ENCODE assay signal across 14 cellular contexts in genomic region chr9:121929893-121930875, GRCh38.
DNase-seq lines count a peak whose midpoint lies in the region; ATAC-seq and TF ChIP-seq lines count a peak whose summit lies in the region.
"Had no signal": no experiment of that assay in that cellular context is flagged by ENCODE, and none has a peak within 500 bp of the region (broad histone marks: within the 10 kb centered on the region; RNA-seq: fewer than 3 reads in every experiment).

No MANE protein-coding gene starts in this region.

- TF ChIP-seq CTCF in endodermal cell (conservative IDR thresholded peaks at IDR 0.05): peak; percentile 88
- TF ChIP-seq CTCF in retinal pigment epithelial cell (conservative IDR thresholded peaks at IDR 0.05; ENCODE audit: low read depth, low read length): peak; percentile 40

- no peaks in the 10 kb centered on the region for H3K27me3 ChIP-seq in Karpas-422 (ENCODE audit: low read length)
- H3K27me3 ChIP-seq in endodermal cell (ENCODE audit: control insufficient read depth, insufficient read depth, low read length, poor library complexity, severe bottlenecking): no peaks in the 10 kb centered on the region
- H3K27me3 ChIP-seq: tibial artery had no signal

- H3K9me3 ChIP-seq in Karpas-422 (ENCODE audit: low read length) (no peaks in the 10 kb centered on the region), endodermal cell (ENCODE audit: control insufficient read depth, low read length) (no peaks in the 10 kb centered on the region)
- H3K9me3 ChIP-seq: tibial artery had no signal

- no peaks in the 10 kb centered on the region for H3K9me2 ChIP-seq in Karpas-422 (replicated peaks; ENCODE audit: insufficient read depth, low read length)

- no peak overlapping the region for H3K27ac Mint-ChIP-seq in endodermal cell
- H3K27ac Mint-ChIP-seq in effector memory CD8-positive, alpha-beta T cell: no peak overlapping the region
- H3K27ac Mint-ChIP-seq: activated T-helper 17 cell treated with anti-CD3 and anti-CD28 coated beads, Interleukin-2, amount 50 U/mL, for 72 hours had no signal

- WGBS in endodermal cell (ENCODE audit: insufficient coverage in 1 of 2, insufficient read length in 1 of 2), 2 experiments: 72 to 78% methylated on average over 7 to 12 of the region's 12 CpGs

- no peaks in the 10 kb centered on the region for H3K9me3 Mint-ChIP-seq in endodermal cell
- H3K9me3 Mint-ChIP-seq in effector memory CD8-positive, alpha-beta T cell: no peaks in the 10 kb centered on the region
- H3K9me3 Mint-ChIP-seq: activated T-helper 17 cell treated with anti-CD3 and anti-CD28 coated beads, Interleukin-2, amount 50 U/mL, for 72 hours had no signal

- H4K20me1 ChIP-seq in Karpas-422 (ENCODE audit: insufficient read depth, low read depth, low read length): no peaks in the 10 kb centered on the region

- H3K36me3 ChIP-seq in Karpas-422 (ENCODE audit: insufficient read depth, low read length) (no peaks in the 10 kb centered on the region), endodermal cell (ENCODE audit: control insufficient read depth, insufficient read depth, low read length) (no peaks in the 10 kb centered on the region)

- no peaks in the 10 kb centered on the region for H3K79me2 ChIP-seq in Karpas-422 (ENCODE audit: low read length)

- H2AFZ ChIP-seq in Karpas-422 (ENCODE audit: low read length): peak overlapping the region; percentile 3; the same call in 1 of the 2 replicates

- peaks cover 3% of the 10 kb centered on the region for H3K27me3 Mint-ChIP-seq in endodermal cell (ENCODE audit: insufficient read depth)
- no peaks in the 10 kb centered on the region for H3K27me3 Mint-ChIP-seq in effector memory CD8-positive, alpha-beta T cell
- H3K27me3 Mint-ChIP-seq: activated T-helper 17 cell treated with anti-CD3 and anti-CD28 coated beads, Interleukin-2, amount 50 U/mL, for 72 hours had no signal

- DNase-seq in NCI-H2196 (lab: John Stamatoyannopoulos, UW; ENCODE audit: unreplicated experiment) (peak; percentile 9), NCI-H2196 treated with DMSO at 0.1 percent for 48 hours (lab: John Stamatoyannopoulos, UW; ENCODE audit: unreplicated experiment) (no peak), Karpas-422 (peak; percentile 66), endodermal cell (peak; percentile 91), retinal pigment epithelial cell (ENCODE audit: low read depth) (no peak), middle frontal gyrus (ENCODE audit: extremely low spot score, low spot score) (no peak), NCI-H2171 treated with DMSO at 0.1 percent for 48 hours (lab: John Stamatoyannopoulos, UW) (no peak)
- no peak for DNase-seq in effector memory CD8-positive, alpha-beta T cell
- DNase-seq: cerebellar nuclear complex, foreskin melanocyte, GF-D8, NCI-H1436, tibial artery had no signal

- peak overlapping the region; percentile 55 for H3K4me2 ChIP-seq in Karpas-422 (ENCODE audit: low read depth, low read length, poor library complexity, severe bottlenecking)

- H3K9ac ChIP-seq in Karpas-422 (ENCODE audit: low read length): peak overlapping the region; percentile 14; the same call in 1 of the 2 replicates
- H3K9ac ChIP-seq in endodermal cell (ENCODE audit: extremely low read depth, low read length, poor library complexity, severe bottlenecking): no peak overlapping the region

- H3K4me1 ChIP-seq in Karpas-422 (ENCODE audit: low read length): peaks cover 33% of the 10 kb centered on the region
- H3K4me1 ChIP-seq in endodermal cell (ENCODE audit: control insufficient read depth, insufficient read depth, low read length): no peaks in the 10 kb centered on the region

- no peak overlapping the region for H3K4me3 Mint-ChIP-seq in endodermal cell
- H3K4me3 Mint-ChIP-seq in effector memory CD8-positive, alpha-beta T cell: no peak overlapping the region
- H3K4me3 Mint-ChIP-seq: activated T-helper 17 cell treated with anti-CD3 and anti-CD28 coated beads, Interleukin-2, amount 50 U/mL, for 72 hours had no signal

- peak overlapping the region; percentile 67 for H3K27ac ChIP-seq in Karpas-422 (ENCODE audit: low read length)
- H3K27ac ChIP-seq in endodermal cell (ENCODE audit: low read depth, low read length): no peak overlapping the region
- H3K27ac ChIP-seq: tibial artery had no signal

- no peaks in the 10 kb centered on the region for H3K4me1 Mint-ChIP-seq in endodermal cell
- H3K4me1 Mint-ChIP-seq in effector memory CD8-positive, alpha-beta T cell (ENCODE audit: low read depth in 2 of 2): no peaks in the 10 kb centered on the region
- H3K4me1 Mint-ChIP-seq: activated T-helper 17 cell treated with anti-CD3 and anti-CD28 coated beads, Interleukin-2, amount 50 U/mL, for 72 hours had no signal

- no peaks in the 10 kb centered on the region for H3K36me3 Mint-ChIP-seq in endodermal cell (ENCODE audit: low read depth)
- H3K36me3 Mint-ChIP-seq in effector memory CD8-positive, alpha-beta T cell (ENCODE audit: insufficient read depth): no peaks in the 10 kb centered on the region

- no peak for ATAC-seq in effector memory CD8-positive, alpha-beta T cell (replicated peaks)
- ATAC-seq: activated T-helper 17 cell treated with anti-CD3 and anti-CD28 coated beads, Interleukin-2, amount 50 U/mL, for 72 hours had no signal

- H3K4me3 ChIP-seq in Karpas-422 (ENCODE audit: low read length): no peak overlapping the region
- no peak overlapping the region for H3K4me3 ChIP-seq in endodermal cell (ENCODE audit: low read length)
- H3K4me3 ChIP-seq in retinal pigment epithelial cell (ENCODE audit: low read length): no peak overlapping the region
- H3K4me3 ChIP-seq: tibial artery had no signal

Comparison
In these comparisons a context has a peak if more than half of its experiments do, and no peak if none do; other contexts are left out.
1. DNase-seq: peak in NCI-H2196 (single experiment), Karpas-422 (single experiment) and endodermal cell (single experiment); none in NCI-H2196 treated with DMSO at 0.1 percent for 48 hours (single experiment), retinal pigment epithelial cell (single experiment), effector memory CD8-positive, alpha-beta T cell (0 of 3), middle frontal gyrus (single experiment) and NCI-H2171 treated with DMSO at 0.1 percent for 48 hours (single experiment).